In the genomic region with DNA sequence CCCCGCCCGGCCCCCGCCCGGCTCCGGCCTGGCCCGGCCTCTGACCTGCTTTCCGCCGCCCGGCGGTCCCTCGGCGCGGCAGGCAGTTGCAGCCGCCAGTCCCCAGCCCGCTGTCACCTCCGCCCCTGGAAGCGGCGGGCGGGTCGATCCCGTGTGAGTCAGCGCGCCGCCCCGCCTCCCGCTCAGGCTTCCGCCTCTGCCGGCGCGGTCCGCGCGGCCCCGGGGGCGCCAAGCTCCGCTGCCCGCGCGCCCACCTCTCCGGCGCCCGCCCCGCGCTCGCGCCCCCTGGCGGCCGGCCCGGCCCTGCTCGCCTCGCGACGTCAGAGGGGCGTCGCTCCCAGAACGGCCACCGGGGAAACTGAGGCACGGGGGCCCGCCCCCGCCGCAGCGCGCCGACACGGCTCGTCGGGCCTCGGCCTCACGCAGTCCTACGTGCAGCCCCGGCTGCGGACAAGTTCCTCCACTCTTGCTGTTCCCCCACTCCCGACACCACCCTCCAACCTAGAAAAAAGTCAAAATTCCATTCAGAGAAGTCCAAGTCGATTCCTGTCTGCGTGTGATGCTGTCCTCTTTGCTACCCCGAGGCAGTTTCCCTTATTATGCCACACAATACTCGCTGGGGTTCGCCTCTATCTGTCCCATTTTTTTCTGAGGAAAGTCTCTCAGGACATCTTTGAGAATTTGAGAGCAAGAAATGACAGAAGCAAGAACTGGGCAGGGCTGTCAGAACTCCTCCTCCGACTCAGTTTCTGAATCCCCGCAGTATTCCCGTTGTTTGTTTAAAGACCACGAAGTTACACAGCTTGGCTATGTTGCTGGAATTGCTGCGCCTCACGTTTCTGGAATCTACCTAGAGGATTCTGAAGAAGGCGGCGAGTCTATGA, we compare ENCODE assay signal across 7 cellular contexts. TPM values are rescaled to one million over a fixed set of nuclear protein-coding genes. Genes with fewer than 3 reads are reported as not detected.
A peak's percentile ranks its signal among the peaks of the same experiment; 100 is the strongest.
DNase-seq lines count a peak whose midpoint lies in the region; ATAC-seq, FAIRE-seq and TF ChIP-seq lines count a peak whose summit lies in the region.

Gene DNMBP, minus strand, starts transcription at position 155 of the 884 bp plus-strand sequence. CDS start 37,823 bp downstream, outside the sequence.

- H3K36me3 ChIP-seq in body of pancreas (replicated peaks in 1 of 2; ENCODE audit: insufficient read depth in 1 of 2, low read depth in 2 of 2) (no peaks in the 10 kb centered on the region), iPS-15b (ENCODE audit: control insufficient read depth, insufficient read depth, low read length) (no peaks in the 10 kb centered on the region)

- ATAC-seq in body of pancreas: peak; percentile 94

- intact Hi-C loops in body of pancreas (cut with DNase I): loop anchor here (10.0 kb wide), 1 partner anchor 105 kb away; no protein-coding TSS in a partner anchor

- WGBS in body of pancreas, 2 donors: 3 to 8% methylated on average over 13 to 59 of the region's 86 CpGs

- TF ChIP-seq POLR2A in GM12892 (IDR thresholded peaks at IDR 0.05; ENCODE audit: low read depth, low read length): peak; percentile 58; the same call in 1 of the 2 replicates
- peak; percentile 50 for TF ChIP-seq POLR2A in NB4 (IDR thresholded peaks at IDR 0.05; ENCODE audit: extremely low read depth, insufficient read length)
- TF ChIP-seq POLR2A in body of pancreas (IDR thresholded peaks at IDR 0.05): peak; percentile 12 to 34 (median 19)

- H3K36me3 Mint-ChIP-seq in HFFc6 (ENCODE audit: low read depth): peaks cover 24% of the 10 kb centered on the region

- peak within 1 kb of the TSS; percentile 50 for H3K9ac ChIP-seq in iPS-15b (ENCODE audit: low read depth, low read length)

- peak within 1 kb of the TSS; percentile 91 for H3K27ac Mint-ChIP-seq in HFFc6

- H3K27me3 Mint-ChIP-seq in HFFc6 (ENCODE audit: insufficient read depth): peaks cover 2% of the 10 kb centered on the region; the same call in 1 of the 2 replicates

- peak; percentile 88 for DNase-seq in GM12892 (ENCODE audit: insufficient read length)
- peak; percentile 64 for DNase-seq in HFFc6
- peak; percentile 91 for DNase-seq in NB4 (ENCODE audit: low read depth)
- DNase-seq in UCSD-AML1 (lab: John Stamatoyannopoulos, UW; ENCODE audit: unreplicated experiment): peak; percentile 85
- DNase-seq in body of pancreas: peak; percentile 82 to 87 (median 84)
- no peak for DNase-seq in skeletal muscle cell (ENCODE audit: low read depth)

- FAIRE-seq in GM12892 (lab: Jason Lieb, UNC): peak; percentile 83

- H3K4me1 ChIP-seq in body of pancreas (peaks cover 16% of the 10 kb centered on the region), iPS-15b (ENCODE audit: control insufficient read depth, insufficient read depth, low read length) (peaks cover 7% of the 10 kb centered on the region)

- H3K4me3 Mint-ChIP-seq in HFFc6: peak within 1 kb of the TSS; percentile 94

- H3K27ac ChIP-seq in body of pancreas: peak within 1 kb of the TSS; percentile 41 to 75 (median 70)

- H3K4me1 Mint-ChIP-seq in HFFc6 (ENCODE audit: low read depth): peaks cover 44% of the 10 kb centered on the region

- H3K9me3 ChIP-seq in body of pancreas: no peaks in the 10 kb centered on the region
- H3K9me3 ChIP-seq in iPS-15b (ENCODE audit: control insufficient read depth, insufficient read depth, low read length): no peaks in the 10 kb centered on the region

- H3K9me3 Mint-ChIP-seq in HFFc6: no peaks in the 10 kb centered on the region

- H3K4me3 ChIP-seq in NB4 (ENCODE audit: low read depth, low read length) (peak within 1 kb of the TSS; percentile 84), body of pancreas (peak within 1 kb of the TSS; percentile 43 to 52), iPS-15b (ENCODE audit: low read depth, low read length) (peak within 1 kb of the TSS; percentile 81), skeletal muscle cell (ENCODE audit: low read depth, low read length) (peak within 1 kb of the TSS; percentile 90)

- H3K27me3 ChIP-seq in body of pancreas (no peaks in the 10 kb centered on the region), iPS-15b (ENCODE audit: control insufficient read depth, insufficient read depth, low read length) (peaks cover 9% of the 10 kb centered on the region)

- TF ChIP-seq CTCF in HFFc6 (IDR thresholded peaks at IDR 0.05) (peak; percentile 75), NB4 (IDR thresholded peaks at IDR 0.05; ENCODE audit: low read depth, low read length) (peak; percentile 13), body of pancreas (IDR thresholded peaks at IDR 0.05) (peak in 6 of 7 experiments; percentile 24 to 89 (median 44))

RNA-seq across cellular contexts. Expression of gene DNMBP, which starts in this region (rescaled TPM):
- polyA plus RNA-seq in GM12892 (2012; ENCODE audit: missing spikeins): 12.1 TPM
- total RNA-seq in HFFc6 (2021; fragmentation: NEBNext Ultra II Directional; extraction: Animal tissue kit (Norgen Biotek cat#: 25700)): 10 to 100 TPM; 24.9 to 44.7 (median 28.6) TPM
- total RNA-seq in body of pancreas: 10 to 100 TPM; 11.5 to 19.2 TPM

Comparison
In these comparisons a context has a peak if more than half of its experiments do, and no peak if none do; other contexts are left out.
1. CTCF ChIP-seq: peak in every context shown above with its lines; median percentile 75 in HFFc6; 44 in body of pancreas; 13 in NB4.